Comparison of ENCODE assay signal across 17 cellular contexts in genomic region chr1:31441073-31441472, GRCh38.
"Had no signal": no experiment of that assay in that cellular context is flagged by ENCODE, and none has a peak within 500 bp of the region (broad histone marks: within the 10 kb centered on the region; RNA-seq: fewer than 3 reads in every experiment).

No MANE protein-coding gene starts in this region.

- H3K4me2 ChIP-seq: hepatocyte, smooth muscle cell had no signal

- H3K36me3 ChIP-seq: pancreas, stomach had no signal

- H3K79me2 ChIP-seq: hepatocyte had no signal

- DNase-seq: activated CD4-positive, alpha-beta T cell treated with anti-CD3 and anti-CD28 coated beads for 36 hours; activated CD4-positive, alpha-beta T cell treated with anti-CD3 and anti-CD28 coated beads, Interleukin-2, amount 50 U/mL, for 48 hours; activated naive CD8-positive, alpha-beta T cell treated with anti-CD3 and anti-CD28 coated beads, Interleukin-2, amount 10 ng/mL, durations not matched to agents 7 days and 5 days; body of pancreas; effector memory CD8-positive, alpha-beta T cell; left colon; natural killer cell; stimulated activated CD4-positive, alpha-beta T cell treated with anti-CD3 and anti-CD28 coated beads, Interleukin-4, amount 100 ng/mL, for 1 hour; stomach; trophoblast cell had no signal

- H2AFZ ChIP-seq: hepatocyte had no signal

- H3K27me3 ChIP-seq: body of pancreas, hepatocyte, pancreas, stomach had no signal

- H3K27ac ChIP-seq: hepatocyte, pancreas, stomach had no signal

- H3K9me3 ChIP-seq: body of pancreas, pancreas had no signal

- H3K4me1 ChIP-seq: stomach had no signal

- ATAC-seq: activated CD4-positive, alpha-beta T cell treated with anti-CD3 and anti-CD28 coated beads for 36 hours; body of pancreas; effector memory CD8-positive, alpha-beta T cell; natural killer cell; pancreas; sciatic nerve; stimulated activated effector memory CD8-positive, alpha-beta T cell treated with anti-CD3 and anti-CD28 coated beads, Interleukin-12 subunit alpha, Interleukin-12 subunit beta, amount 100 ng/mL, for 72 hours; WTC11 had no signal

- H3K4me3 ChIP-seq: body of pancreas, hepatocyte, lung, pancreas, smooth muscle cell, stomach had no signal
